ENCODE assay signal across 18 cellular contexts in the genomic region with DNA sequence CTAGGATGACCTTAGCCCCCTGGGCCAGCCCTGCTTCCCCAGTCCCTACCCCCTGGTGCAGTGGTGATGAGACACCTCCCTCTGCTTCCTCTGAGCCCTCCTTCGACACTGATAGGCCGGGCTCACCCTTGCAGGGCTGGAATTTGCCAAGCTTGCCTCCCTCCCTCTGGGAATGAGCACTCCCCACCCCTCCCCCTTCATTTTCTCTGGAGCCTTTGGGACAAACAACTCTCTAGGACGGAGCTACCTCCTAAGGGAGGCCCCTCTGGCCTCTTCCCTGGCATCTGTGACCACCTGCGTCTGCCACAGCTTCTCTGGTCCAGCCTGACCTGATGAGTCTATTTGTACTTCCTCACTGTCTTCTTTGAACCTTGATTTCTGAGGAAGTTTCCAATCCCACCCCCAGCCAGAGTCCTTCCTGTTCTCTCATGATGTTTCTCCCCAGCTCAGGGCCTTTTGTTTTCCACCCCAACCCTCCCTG. TPM values are rescaled to one million over a fixed set of nuclear protein-coding genes. Genes with fewer than 3 reads are reported as not detected.
A peak's percentile ranks its signal among the peaks of the same experiment; 100 is the strongest.
DNase-seq lines count a peak whose midpoint lies in the region; ATAC-seq and TF ChIP-seq lines count a peak whose summit lies in the region.
"Had no signal": no experiment of that assay in that cellular context is flagged by ENCODE, and none has a peak within 500 bp of the region (broad histone marks: within the 10 kb centered on the region; RNA-seq: fewer than 3 reads in every experiment).

No MANE protein-coding gene starts in this region.

- no peak overlapping the region for H2AFZ ChIP-seq in OCI-LY1 (ENCODE audit: low read length)

- H3K9me2 ChIP-seq in OCI-LY1 (ENCODE audit: low read depth, low read length) = no peaks in the 10 kb centered on the region

- no peaks in the 10 kb centered on the region for H3K27me3 ChIP-seq in OCI-LY1 (ENCODE audit: insufficient read depth, low read length)
- H3K27me3 ChIP-seq in iPS-20b (ENCODE audit: insufficient read depth, low read length) = no peaks in the 10 kb centered on the region
- H3K27me3 ChIP-seq: pancreas, transverse colon had no signal

- no peak overlapping the region for H3K4me3 Mint-ChIP-seq in T-helper 1 cell treated with Interleukin-12 subunit alpha and Interleukin-12 subunit beta and Interleukin-4 antibody, amounts not matched to agents 30 μg/mL and 1 μg/mL, for 36 hours
- H3K4me3 Mint-ChIP-seq: activated naive CD8-positive, alpha-beta T cell; central memory CD8-positive, alpha-beta T cell had no signal

- peaks cover 21% of the 10 kb centered on the region for H3K4me1 Mint-ChIP-seq in T-helper 1 cell treated with Interleukin-12 subunit alpha and Interleukin-12 subunit beta and Interleukin-4 antibody, amounts not matched to agents 30 μg/mL and 1 μg/mL, for 36 hours (ENCODE audit: low read depth)

- no peaks in the 10 kb centered on the region for H3K27me3 Mint-ChIP-seq in T-helper 1 cell treated with Interleukin-12 subunit alpha and Interleukin-12 subunit beta and Interleukin-4 antibody, amounts not matched to agents 30 μg/mL and 1 μg/mL, for 36 hours (ENCODE audit: low read depth)
- H3K27me3 Mint-ChIP-seq: activated naive CD8-positive, alpha-beta T cell; central memory CD8-positive, alpha-beta T cell had no signal

- H3K36me3 Mint-ChIP-seq in T-helper 1 cell treated with Interleukin-12 subunit alpha and Interleukin-12 subunit beta and Interleukin-4 antibody, amounts not matched to agents 30 μg/mL and 1 μg/mL, for 36 hours (ENCODE audit: low read depth) = no peaks in the 10 kb centered on the region
- H3K36me3 Mint-ChIP-seq: activated naive CD8-positive, alpha-beta T cell had no signal

- H3K27ac ChIP-seq in OCI-LY1 (ENCODE audit: low read depth, low read length, poor library complexity, severe bottlenecking) = peak overlapping the region; percentile 84
- H3K27ac ChIP-seq in iPS-20b (ENCODE audit: low read length) = peak overlapping the region; percentile 72
- H3K27ac ChIP-seq: left ventricle myocardium inferior, pancreas, transverse colon had no signal

- DNase-seq in T-helper 1 cell (no peak), posterior vena cava (ENCODE audit: low spot score) (peak; percentile 49), NCI-H187 treated with DMSO at 0.1 percent for 48 hours (lab: John Stamatoyannopoulos, UW) (no peak)
- DNase-seq: IMR-90; left ventricle myocardium inferior; NCI-H1092; NCI-H345; stimulated activated CD4-positive, alpha-beta T cell treated with anti-CD3 and anti-CD28 coated beads, Interleukin-15, amount 100 ng/mL, for 24 hours; transverse colon had no signal

- H3K4me3 ChIP-seq in OCI-LY1 (ENCODE audit: low read depth, low read length, poor library complexity, severe bottlenecking) (no peak overlapping the region), iPS-20b (ENCODE audit: low read length) (0 out of 2 replicates have a peak overlapping the region, but pooled peaks have one; percentile 15)
- H3K4me3 ChIP-seq: left ventricle myocardium inferior, pancreas, transverse colon had no signal

- H3K9ac ChIP-seq in OCI-LY1 (ENCODE audit: low read length) (no peak overlapping the region), iPS-20b (ENCODE audit: low read depth, low read length) (peak overlapping the region; percentile 64; the same call in 1 of the 2 replicates)

- no peaks in the 10 kb centered on the region for H3K9me3 Mint-ChIP-seq in T-helper 1 cell treated with Interleukin-12 subunit alpha and Interleukin-12 subunit beta and Interleukin-4 antibody, amounts not matched to agents 30 μg/mL and 1 μg/mL, for 36 hours
- H3K9me3 Mint-ChIP-seq: central memory CD8-positive, alpha-beta T cell had no signal

- H3K36me3 ChIP-seq in OCI-LY1 (ENCODE audit: insufficient read depth, low read length) (no peaks in the 10 kb centered on the region), iPS-20b (ENCODE audit: insufficient read depth, low read depth, low read length) (no peaks in the 10 kb centered on the region)
- H3K36me3 ChIP-seq: left ventricle myocardium inferior, pancreas, transverse colon had no signal

- no peak for TF ChIP-seq CTCF in OCI-LY1 (IDR thresholded peaks at IDR 0.05; ENCODE audit: low read length)

- H3K4me1 ChIP-seq in OCI-LY1 (ENCODE audit: insufficient read depth, low read length, severe bottlenecking) = peaks cover 45% of the 10 kb centered on the region
- H3K4me1 ChIP-seq in iPS-20b (ENCODE audit: insufficient read depth, low read length) = peaks cover 27% of the 10 kb centered on the region; the same call in 1 of the 2 replicates
- H3K4me1 ChIP-seq: left ventricle myocardium inferior, pancreas had no signal

- no peaks in the 10 kb centered on the region for H3F3A ChIP-seq in OCI-LY1 (ENCODE audit: insufficient read depth, low read length)

- H3K9me3 ChIP-seq in OCI-LY1 (ENCODE audit: low read length) (no peaks in the 10 kb centered on the region), iPS-20b (ENCODE audit: insufficient read depth, low read depth, low read length) (no peaks in the 10 kb centered on the region)
- H3K9me3 ChIP-seq: left ventricle myocardium inferior, pancreas, transverse colon had no signal

- intact Hi-C loops in posterior vena cava (cut with DNase I) = no loop called here

- H3K79me2 ChIP-seq in OCI-LY1 (ENCODE audit: insufficient read depth, low read length) = no peaks in the 10 kb centered on the region

- no peak overlapping the region for H3K4me2 ChIP-seq in OCI-LY1 (ENCODE audit: low read length)

- peak overlapping the region; percentile 73 for H3K27ac Mint-ChIP-seq in T-helper 1 cell treated with Interleukin-12 subunit alpha and Interleukin-12 subunit beta and Interleukin-4 antibody, amounts not matched to agents 30 μg/mL and 1 μg/mL, for 36 hours
- H3K27ac Mint-ChIP-seq: activated naive CD8-positive, alpha-beta T cell had no signal

- no peak for ATAC-seq in GM18498 (IDR thresholded peaks at IDR 0.05; ENCODE audit: unreplicated experiment)
- no peak for ATAC-seq in HG03342 (IDR thresholded peaks at IDR 0.05; ENCODE audit: unreplicated experiment)
- ATAC-seq: Panc1, pancreas had no signal

- H4K20me1 ChIP-seq in OCI-LY1 (ENCODE audit: insufficient read depth, low read length) = no peaks in the 10 kb centered on the region

RNA-seq across cellular contexts. Expression of a gene that starts 53.3 kb away (rescaled TPM):
- total RNA-seq in posterior vena cava = 10 to 100 TPM in 1 of 2 donors, 1 to 10 TPM in 1; 7.4 to 11.8 TPM
